ENCODE assay signal across 1 cellular context in genomic region chr3:188365978-188366698, GRCh38.
TF ChIP-seq lines count a peak whose summit lies in the region.

No MANE protein-coding gene starts in this region.

TF ChIP-seq in HepG2, 621 proteins besides CTCF, POLR2A, EP300 and RAD21 (continued from another document):
- TF ChIP-seq CSRNP1 (CRISPR knock-in tag; IDR thresholded peaks at IDR 0.05) (no peak), FOXK2 (IDR thresholded peaks at IDR 0.05) (no peak), ZNF232 (CRISPR knock-in tag; IDR thresholded peaks at IDR 0.05; ENCODE audit: borderline replicate concordance) (no peak), SIX1 (CRISPR knock-in tag; IDR thresholded peaks at IDR 0.05; ENCODE audit: borderline replicate concordance) (no peak), NFE2 (CRISPR knock-in tag; IDR thresholded peaks at IDR 0.05) (no peak), CBX5 (CRISPR knock-in tag; IDR thresholded peaks at IDR 0.05; ENCODE audit: borderline replicate concordance) (no peak), ZNF281 (CRISPR knock-in tag; IDR thresholded peaks at IDR 0.05; ENCODE audit: borderline replicate concordance) (no peak), HNF4G (IDR thresholded peaks at IDR 0.05; ENCODE audit: borderline replicate concordance, low read depth, low read length) (no peak), HNF4G (CRISPR knock-in tag; IDR thresholded peaks at IDR 0.05; ENCODE audit: borderline replicate concordance, low read depth) (no peak), SYNCRIP (IDR thresholded peaks at IDR 0.05; ENCODE audit: insufficient read depth, low read depth, low read length) (no peak), ZNF660 (CRISPR knock-in tag; IDR thresholded peaks at IDR 0.05; ENCODE audit: borderline replicate concordance, low read depth) (no peak), MTF1 (CRISPR knock-in tag; IDR thresholded peaks at IDR 0.05) (no peak), SMAD9 (CRISPR knock-in tag; IDR thresholded peaks at IDR 0.05) (no peak), SCMH1 (CRISPR knock-in tag; IDR thresholded peaks at IDR 0.05; ENCODE audit: borderline replicate concordance) (no peak)
